ENCODE assay signal across 9 cellular contexts in genomic region chr6:27593200-27593818, GRCh38.
DNase-seq lines count a peak whose midpoint lies in the region; ATAC-seq and TF ChIP-seq lines count a peak whose summit lies in the region.
"Had no signal": no experiment of that assay in that cellular context is flagged by ENCODE, and none has a peak within 500 bp of the region (broad histone marks: within the 10 kb centered on the region; RNA-seq: fewer than 3 reads in every experiment).

No MANE protein-coding gene starts in this region.

- ATAC-seq in GM21723 (IDR thresholded peaks at IDR 0.05; ENCODE audit: unreplicated experiment) = peak; percentile 19
- ATAC-seq in PC-3 = no peak
- ATAC-seq in HG02981 (IDR thresholded peaks at IDR 0.05; ENCODE audit: unreplicated experiment) = no peak
- no peak for ATAC-seq in upper lobe of left lung (ENCODE audit: low FRiP score in 2 of 2)

- H3K36me3 Mint-ChIP-seq in glutamatergic neuron (ENCODE audit: unreplicated experiment) = no peaks in the 10 kb centered on the region

- DNase-seq in ELR (ENCODE audit: low read depth) (peak; percentile 37), PC-3 (no peak), glutamatergic neuron (no peak), upper lobe of left lung (no peak), middle frontal gyrus (ENCODE audit: extremely low spot score, low spot score) (no peak)
- DNase-seq: testis had no signal

- H3K4me3 ChIP-seq in PC-3 (ENCODE audit: low read length) (no peak overlapping the region), iPS-20b (ENCODE audit: low read length) (peak overlapping the region; percentile 74), upper lobe of left lung (no peak overlapping the region)

- H3K36me3 ChIP-seq in PC-3 (ENCODE audit: low read depth, low read length) (no peaks in the 10 kb centered on the region), iPS-20b (ENCODE audit: insufficient read depth, low read depth, low read length) (no peaks in the 10 kb centered on the region), upper lobe of left lung (no peaks in the 10 kb centered on the region)

- H3K4me1 ChIP-seq in PC-3 (ENCODE audit: insufficient read depth, low read length) = no peaks in the 10 kb centered on the region
- H3K4me1 ChIP-seq in iPS-20b (ENCODE audit: insufficient read depth, low read length) = no peaks in the 10 kb centered on the region
- H3K4me1 ChIP-seq in upper lobe of left lung = peaks cover 0 to 6% (median 1%) of the 10 kb centered on the region in 4 donors
- H3K4me1 ChIP-seq: testis had no signal

- H3K4me3 Mint-ChIP-seq in glutamatergic neuron (ENCODE audit: unreplicated experiment) = no peak overlapping the region

- POLR2A ChIA-PET in PC-3 (lab: Charles Lee; ENCODE audit: unreplicated experiment) = no interaction called here

- no peaks in the 10 kb centered on the region for H3K9me2 ChIP-seq in PC-3 (replicated peaks; ENCODE audit: low read length)

- no peaks in the 10 kb centered on the region for H3F3A ChIP-seq in PC-3 (ENCODE audit: low read length, unreplicated experiment)

- TF ChIP-seq POLR2A in upper lobe of left lung (IDR thresholded peaks at IDR 0.05) = no peak

- H3K27ac Mint-ChIP-seq in glutamatergic neuron (ENCODE audit: unreplicated experiment) = no peak overlapping the region

- TF ChIP-seq CTCF in PC-3 (conservative IDR thresholded peaks at IDR 0.05; ENCODE audit: low read depth, low read length) (no peak), glutamatergic neuron (IDR thresholded peaks at IDR 0.05; ENCODE audit: partially characterized antibody, unreplicated experiment) (no peak), upper lobe of left lung (IDR thresholded peaks at IDR 0.05) (no peak)

- H3K27me3 ChIP-seq in PC-3 (ENCODE audit: low read length) = no peaks in the 10 kb centered on the region
- H3K27me3 ChIP-seq in iPS-20b (ENCODE audit: insufficient read depth, low read length) = peaks cover 52% of the 10 kb centered on the region
- H3K27me3 ChIP-seq in upper lobe of left lung = peaks cover 0 to 14% (median 7%) of the 10 kb centered on the region in 4 donors
- H3K27me3 ChIP-seq: testis had no signal

- peak overlapping the region; percentile 55; the same call in 1 of the 2 replicates for H3K4me2 ChIP-seq in PC-3 (ENCODE audit: low read length)

- H3K4me1 Mint-ChIP-seq in glutamatergic neuron (ENCODE audit: low read depth, unreplicated experiment) = no peaks in the 10 kb centered on the region

- intact Hi-C loops in PC-3 (cut with micrococcal nuclease) = no loop called here

- H3K9me3 ChIP-seq in PC-3 (ENCODE audit: low read length) (no peaks in the 10 kb centered on the region), iPS-20b (ENCODE audit: insufficient read depth, low read depth, low read length) (no peaks in the 10 kb centered on the region), upper lobe of left lung (no peaks in the 10 kb centered on the region)
- H3K9me3 ChIP-seq: testis had no signal

- H3K79me2 ChIP-seq in PC-3 (ENCODE audit: low read length) = no peaks in the 10 kb centered on the region

- CTCF ChIA-PET in PC-3 (lab: Charles Lee) = no interaction called here

- TF ChIP-seq EP300 in upper lobe of left lung (IDR thresholded peaks at IDR 0.05) = no peak

- peaks cover 8% of the 10 kb centered on the region for H3K27me3 Mint-ChIP-seq in glutamatergic neuron (ENCODE audit: unreplicated experiment)

- H3K9ac ChIP-seq in PC-3 (ENCODE audit: low read length) (no peak overlapping the region), iPS-20b (ENCODE audit: low read depth, low read length) (peak overlapping the region; percentile 9; the same call in 1 of the 2 replicates)

- H3K9me3 Mint-ChIP-seq in glutamatergic neuron (ENCODE audit: unreplicated experiment) = no peaks in the 10 kb centered on the region

- 12 to 19% methylated on average over 19 of the region's 19 CpGs for WGBS in upper lobe of left lung, 2 donors

- no TSS peak for BruUV-seq in PC-3 (replicated peaks; lab: Mats Ljungman, UMichigan)

- H3K27ac ChIP-seq in PC-3 (ENCODE audit: low read length) = no peak overlapping the region
- no peak overlapping the region for H3K27ac ChIP-seq in iPS-20b (ENCODE audit: low read length)
- no peak overlapping the region for H3K27ac ChIP-seq in upper lobe of left lung
- H3K27ac ChIP-seq: testis had no signal

- no peak overlapping the region for H2AFZ ChIP-seq in PC-3 (ENCODE audit: low read length)

- no peaks in the 10 kb centered on the region for H4K20me1 ChIP-seq in PC-3 (ENCODE audit: low read length)
